In the genomic region with DNA sequence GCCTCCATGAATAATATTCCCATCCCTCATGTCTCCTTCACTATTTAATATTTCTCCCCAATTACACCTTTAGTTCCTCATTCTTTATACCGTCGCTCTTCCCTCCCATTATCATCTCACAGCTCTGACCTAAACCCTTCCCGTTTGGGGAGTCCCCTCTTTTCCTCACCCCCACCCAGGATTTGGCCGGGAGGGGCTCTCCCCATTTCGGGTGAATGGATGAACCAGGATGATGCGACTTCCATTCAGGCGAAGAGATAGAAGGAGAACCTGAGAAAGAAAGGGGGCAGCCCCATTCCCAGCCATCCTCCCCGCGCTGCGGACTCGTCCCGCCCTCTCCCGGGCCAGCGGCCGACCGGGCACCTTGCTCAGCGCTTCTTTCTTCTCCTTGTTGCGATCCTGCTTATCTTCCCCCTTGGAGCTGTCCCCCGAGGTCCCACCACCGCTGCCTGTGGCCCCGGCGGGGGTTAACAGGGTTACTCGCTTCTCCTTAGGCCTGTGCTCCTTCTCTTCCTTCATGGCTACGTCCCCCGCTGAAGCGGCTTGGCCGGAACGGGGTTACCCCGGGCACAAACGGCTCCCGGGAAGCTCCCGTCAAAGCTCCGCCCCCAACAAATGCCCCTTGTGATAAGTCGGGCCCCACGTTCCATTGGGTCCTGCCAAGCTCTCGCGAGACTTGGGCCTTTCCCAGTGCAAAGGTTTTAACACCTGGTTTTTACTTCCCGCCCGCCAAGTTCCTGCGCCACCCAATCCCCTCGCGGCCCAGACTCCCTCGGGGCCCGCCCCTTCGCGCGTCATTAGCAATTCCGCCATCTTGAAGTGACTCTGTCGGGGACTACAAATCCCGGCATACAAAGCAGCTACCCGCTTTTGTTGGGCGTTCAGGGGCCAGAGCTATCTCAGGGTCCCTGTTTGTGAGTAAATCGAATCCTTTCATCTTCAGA, we compare ENCODE assay signal across 8 cellular contexts. TPM values are rescaled to one million over a fixed set of nuclear protein-coding genes. Genes with fewer than 3 reads are reported as not detected.
DNase-seq lines count a peak whose midpoint lies in the region; ATAC-seq lines count a peak whose summit lies in the region.

A gene with protein sequence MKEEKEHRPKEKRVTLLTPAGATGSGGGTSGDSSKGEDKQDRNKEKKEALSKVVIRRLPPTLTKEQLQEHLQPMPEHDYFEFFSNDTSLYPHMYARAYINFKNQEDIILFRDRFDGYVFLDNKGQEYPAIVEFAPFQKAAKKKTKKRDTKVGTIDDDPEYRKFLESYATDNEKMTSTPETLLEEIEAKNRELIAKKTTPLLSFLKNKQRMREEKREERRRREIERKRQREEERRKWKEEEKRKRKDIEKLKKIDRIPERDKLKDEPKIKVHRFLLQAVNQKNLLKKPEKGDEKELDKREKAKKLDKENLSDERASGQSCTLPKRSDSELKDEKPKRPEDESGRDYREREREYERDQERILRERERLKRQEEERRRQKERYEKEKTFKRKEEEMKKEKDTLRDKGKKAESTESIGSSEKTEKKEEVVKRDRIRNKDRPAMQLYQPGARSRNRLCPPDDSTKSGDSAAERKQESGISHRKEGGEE (minus strand): TSS at position 554 of the 944 bp plus-strand sequence. CDS start 35 bp downstream, at position 519.

- peak within 1 kb of the TSS; percentile 96 to 100 for H3K4me3 Mint-ChIP-seq in effector memory CD8-positive, alpha-beta T cell
- peak within 1 kb of the TSS; percentile 95 for H3K4me3 Mint-ChIP-seq in memory B cell

- H3K36me3 Mint-ChIP-seq in effector memory CD8-positive, alpha-beta T cell (ENCODE audit: insufficient read depth) = peaks cover 42% of the 10 kb centered on the region
- peaks cover 2% of the 10 kb centered on the region for H3K36me3 Mint-ChIP-seq in memory B cell

- peak within 1 kb of the TSS; percentile 94 to 100 for H3K27ac Mint-ChIP-seq in effector memory CD8-positive, alpha-beta T cell
- peak within 1 kb of the TSS; percentile 97 for H3K27ac Mint-ChIP-seq in memory B cell

- no peaks in the 10 kb centered on the region for H3K9me3 Mint-ChIP-seq in effector memory CD8-positive, alpha-beta T cell
- no peaks in the 10 kb centered on the region for H3K9me3 Mint-ChIP-seq in memory B cell

- peak; percentile 94 for ATAC-seq in GM21360 (IDR thresholded peaks at IDR 0.05; ENCODE audit: unreplicated experiment)
- ATAC-seq in effector memory CD8-positive, alpha-beta T cell (replicated peaks) = peak; percentile 97
- ATAC-seq in memory B cell (ENCODE audit: low read depth) = peak; percentile 95

- DNase-seq in COLO668 (lab: John Stamatoyannopoulos, UW; ENCODE audit: unreplicated experiment) (peak; percentile 98), HT1080 (ENCODE audit: low read depth) (peak; percentile 97), NOMO-1 treated with DMSO at 0.1 percent for 48 hours (lab: John Stamatoyannopoulos, UW; ENCODE audit: unreplicated experiment) (peak; percentile 92), memory B cell (ENCODE audit: low spot score in 2 of 2) (peak; percentile 78 to 85)
- peak; percentile 63 to 74 (median 67) for DNase-seq in activated CD8-positive, alpha-beta memory T cell treated with anti-CD3 and anti-CD28 coated beads for 48 hours (ENCODE audit: low read depth in 2 of 3, low spot score in 2 of 3)
- DNase-seq in effector memory CD8-positive, alpha-beta T cell = peak; percentile 87 to 90 (median 87)
- DNase-seq in stimulated activated CD8-positive, alpha-beta memory T cell treated with anti-CD3 and anti-CD28 coated beads, Interleukin-12 subunit alpha, Interleukin-12 subunit beta, amount 100 ng/mL, for 24 hours (ENCODE audit: extremely low read depth) = peak; percentile 83

- peaks cover 0 to 8% of the 10 kb centered on the region in 2 donors for H3K27me3 Mint-ChIP-seq in effector memory CD8-positive, alpha-beta T cell
- H3K27me3 Mint-ChIP-seq in memory B cell = no peaks in the 10 kb centered on the region

- peaks cover 8 to 13% of the 10 kb centered on the region in 2 donors for H3K4me1 Mint-ChIP-seq in effector memory CD8-positive, alpha-beta T cell (ENCODE audit: low read depth in 2 of 2)
- H3K4me1 Mint-ChIP-seq in memory B cell = peaks cover 3% of the 10 kb centered on the region

RNA-seq across cellular contexts. Expression of the gene that starts here (rescaled TPM):
- total RNA-seq in HT1080 (2014; rRNA removed; shearing (Covaris generic)) = 4.1 and 4.5 TPM in 2 replicates
- 5.2 and 5.3 TPM in 2 replicates for polyA plus RNA-seq in HT1080 (2015; cell fraction: cytosol; rRNA removed)
- 4.8 and 5.7 TPM in 2 replicates for polyA plus RNA-seq in HT1080 (2015; cell fraction: nucleus; rRNA removed)

Comparison
In these comparisons a context has a peak if more than half of its experiments do, and no peak if none do; other contexts are left out.
1. Peak in every context shown above with its lines: DNase-seq and ATAC-seq.